In genomic region chr16:69110406-69110805, GRCh38 we compare ENCODE assay signal across 1 cellular context.
TF ChIP-seq lines count a peak whose summit lies in the region.

No MANE protein-coding gene starts in this region.

TF ChIP-seq in HCT116, 20 proteins besides CTCF, POLR2A, EP300 and RAD21:
- TF ChIP-seq POLR2AphosphoS5 (IDR thresholded peaks at IDR 0.05; ENCODE audit: low read depth, low read length), result no peak
- 0 out of 2 replicates have a peak, but pooled peaks have one; percentile 10 for TF ChIP-seq JUND (IDR thresholded peaks at IDR 0.05)
- no peak for TF ChIP-seq ELF1 (IDR thresholded peaks at IDR 0.05; ENCODE audit: borderline replicate concordance, low read depth)
- no peak for TF ChIP-seq CBX3 (IDR thresholded peaks at IDR 0.05; ENCODE audit: low read depth)
- TF ChIP-seq YY1 (IDR thresholded peaks at IDR 0.05; ENCODE audit: extremely low read depth, insufficient replicate concordance, low read depth, low read length), result no peak
- TF ChIP-seq EGR1 (IDR thresholded peaks at IDR 0.05; ENCODE audit: low read depth), result no peak
